Comparison of ENCODE assay signal across 34 cellular contexts in genomic region chr3:181025204-181025603, GRCh38.
"Had no signal": no experiment of that assay in that cellular context is flagged by ENCODE, and none has a peak within 500 bp of the region (broad histone marks: within the 10 kb centered on the region; RNA-seq: fewer than 3 reads in every experiment).

No MANE protein-coding gene starts in this region.

- DNase-seq: Karpas-422, Kasumi-1, MG63, MM.1S, MV-4-11, NCI-H1048, NCI-H1092, NCI-H1092 treated with DMSO at 0.1 percent for 48 hours, NCI-H1105, NCI-H1105 treated with DMSO at 0.1 percent for 48 hours, NCI-H1417, NCI-H1417 treated with DMSO at 0.1 percent for 48 hours, NCI-H1436, NCI-H1436 treated with DMSO at 0.1 percent for 48 hours, NCI-H146, NCI-H1694, NCI-H1694 treated with DMSO at 0.1 percent for 48 hours, NCI-H187, NCI-H187 treated with DMSO at 0.1 percent for 48 hours, NCI-H1930, NCI-H2029, NCI-H2029 treated with DMSO at 0.1 percent for 48 hours, NCI-H2081, NCI-H2081 treated with DMSO at 0.1 percent for 48 hours, NCI-H2107, NCI-H2171, NCI-H2171 treated with DMSO at 0.1 percent for 48 hours, NCI-H2227 treated with DMSO at 0.1 percent for 48 hours, NCI-H345, NCI-H446, NCI-H446 treated with DMSO at 0.1 percent for 48 hours, NCI-H510A, NCI-H510A treated with DMSO at 0.1 percent for 48 hours had no signal

- H3K36me3 ChIP-seq: MG63 had no signal

- H3K4me3 ChIP-seq: MG63 had no signal

- H3K27ac ChIP-seq: KMS-11 had no signal

- H3K9me3 ChIP-seq: MG63 had no signal
